ENCODE assay signal across 10 cellular contexts in the genomic region with DNA sequence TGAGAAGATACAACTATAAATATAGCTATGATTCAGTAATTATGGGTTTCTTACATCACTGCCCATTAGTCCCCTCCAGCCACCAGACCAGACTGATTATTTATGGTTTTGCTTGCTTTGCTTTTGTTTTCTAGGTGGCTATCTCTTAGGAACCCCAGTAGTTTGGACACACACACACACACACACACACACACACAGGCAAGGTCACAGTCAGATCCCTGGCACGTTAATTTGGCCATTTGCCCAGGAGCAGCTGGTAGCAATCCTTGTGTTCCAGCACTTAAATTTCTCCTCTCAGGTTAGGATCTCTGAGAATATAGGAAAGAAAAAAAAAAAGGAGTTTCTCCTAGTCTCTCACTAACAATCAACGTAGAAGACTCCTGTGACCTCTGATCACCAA.
DNase-seq lines count a peak whose midpoint lies in the region; ATAC-seq and TF ChIP-seq lines count a peak whose summit lies in the region.
"Had no signal": no experiment of that assay in that cellular context is flagged by ENCODE, and none has a peak within 500 bp of the region (broad histone marks: within the 10 kb centered on the region; RNA-seq: fewer than 3 reads in every experiment).

No MANE protein-coding gene starts in this region.

- no peak overlapping the region for H3K27ac Mint-ChIP-seq in natural killer cell treated with Interleukin-12 subunit alpha and Interleukin-12 subunit beta and Interleukin-15 and Interleukin-18, amount 100 ng/mL, for 72 hours
- H3K27ac Mint-ChIP-seq in glutamatergic neuron (ENCODE audit: unreplicated experiment) = no peak overlapping the region
- no peak overlapping the region for H3K27ac Mint-ChIP-seq in stimulated activated naive CD8-positive, alpha-beta T cell treated with anti-CD3 and anti-CD28 coated beads, Interleukin-15, amount 100 ng/mL, for 72 hours
- H3K27ac Mint-ChIP-seq: activated T-helper 17 cell treated with anti-CD3 and anti-CD28 coated beads, Interleukin-2, amount 50 U/mL, for 72 hours had no signal

- H3K9ac ChIP-seq in adipocyte (ENCODE audit: low read length) = no peak overlapping the region

- no peaks in the 10 kb centered on the region for H3K27me3 ChIP-seq in adipocyte (replicated peaks; ENCODE audit: control insufficient read depth, insufficient read depth, low read length)

- no peak for TF ChIP-seq CTCF in glutamatergic neuron (IDR thresholded peaks at IDR 0.05; ENCODE audit: partially characterized antibody, unreplicated experiment)

- peaks cover 6% of the 10 kb centered on the region for H3K36me3 Mint-ChIP-seq in natural killer cell treated with Interleukin-12 subunit alpha and Interleukin-12 subunit beta and Interleukin-15 and Interleukin-18, amount 100 ng/mL, for 72 hours
- H3K36me3 Mint-ChIP-seq in glutamatergic neuron (ENCODE audit: unreplicated experiment) = peaks cover 9% of the 10 kb centered on the region

- H3K4me1 Mint-ChIP-seq in natural killer cell treated with Interleukin-12 subunit alpha and Interleukin-12 subunit beta and Interleukin-15 and Interleukin-18, amount 100 ng/mL, for 72 hours (ENCODE audit: low read depth in 2 of 2) = peaks cover 4 to 18% of the 10 kb centered on the region in 2 donors
- no peaks in the 10 kb centered on the region for H3K4me1 Mint-ChIP-seq in glutamatergic neuron (ENCODE audit: low read depth, unreplicated experiment)
- peaks cover 13% of the 10 kb centered on the region for H3K4me1 Mint-ChIP-seq in stimulated activated naive CD8-positive, alpha-beta T cell treated with anti-CD3 and anti-CD28 coated beads, Interleukin-15, amount 100 ng/mL, for 72 hours
- H3K4me1 Mint-ChIP-seq: activated T-helper 17 cell treated with anti-CD3 and anti-CD28 coated beads, Interleukin-2, amount 50 U/mL, for 72 hours had no signal

- H3K4me3 Mint-ChIP-seq in natural killer cell treated with Interleukin-12 subunit alpha and Interleukin-12 subunit beta and Interleukin-15 and Interleukin-18, amount 100 ng/mL, for 72 hours = no peak overlapping the region
- H3K4me3 Mint-ChIP-seq in glutamatergic neuron (ENCODE audit: unreplicated experiment) = no peak overlapping the region
- no peak overlapping the region for H3K4me3 Mint-ChIP-seq in stimulated activated naive CD8-positive, alpha-beta T cell treated with anti-CD3 and anti-CD28 coated beads, Interleukin-15, amount 100 ng/mL, for 72 hours
- H3K4me3 Mint-ChIP-seq: activated T-helper 17 cell treated with anti-CD3 and anti-CD28 coated beads, Interleukin-2, amount 50 U/mL, for 72 hours had no signal

- peaks cover 4% of the 10 kb centered on the region for H3K9me3 ChIP-seq in adipocyte (ENCODE audit: control insufficient read depth, low read length)

- no peaks in the 10 kb centered on the region for H3K27me3 Mint-ChIP-seq in natural killer cell treated with Interleukin-12 subunit alpha and Interleukin-12 subunit beta and Interleukin-15 and Interleukin-18, amount 100 ng/mL, for 72 hours
- H3K27me3 Mint-ChIP-seq in glutamatergic neuron (ENCODE audit: unreplicated experiment) = peaks cover 2% of the 10 kb centered on the region
- H3K27me3 Mint-ChIP-seq in stimulated activated naive CD8-positive, alpha-beta T cell treated with anti-CD3 and anti-CD28 coated beads, Interleukin-15, amount 100 ng/mL, for 72 hours = no peaks in the 10 kb centered on the region
- H3K27me3 Mint-ChIP-seq: activated T-helper 17 cell treated with anti-CD3 and anti-CD28 coated beads, Interleukin-2, amount 50 U/mL, for 72 hours had no signal

- no peak for ATAC-seq in HG03354 (IDR thresholded peaks at IDR 0.05; ENCODE audit: poor library complexity, severe bottlenecking, unreplicated experiment)
- ATAC-seq in natural killer cell treated with Interleukin-12 subunit alpha and Interleukin-12 subunit beta and Interleukin-15 and Interleukin-18, amount 100 ng/mL, for 72 hours = no peak
- ATAC-seq in stimulated activated naive CD8-positive, alpha-beta T cell treated with anti-CD3 and anti-CD28 coated beads, Interleukin-15, amount 100 ng/mL, for 72 hours = no peak
- ATAC-seq: activated T-helper 17 cell treated with anti-CD3 and anti-CD28 coated beads, Interleukin-2, amount 50 U/mL, for 72 hours had no signal

- peak; percentile 79 for DNase-seq in DMS 273 (lab: John Stamatoyannopoulos, UW; ENCODE audit: unreplicated experiment)
- DNase-seq in M059J (ENCODE audit: low read depth) = peak; percentile 77
- DNase-seq in adipocyte (ENCODE audit: low read depth) = peak; percentile 9
- DNase-seq in left kidney (ENCODE audit: low read depth, low spot score) = peak; percentile 51
- DNase-seq in natural killer cell treated with Interleukin-12 subunit alpha and Interleukin-12 subunit beta and Interleukin-15 and Interleukin-18, amount 100 ng/mL, for 72 hours (ENCODE audit: low spot score) = no peak
- DNase-seq in glutamatergic neuron = no peak
- no peak for DNase-seq in stimulated activated naive CD8-positive, alpha-beta T cell treated with anti-CD3 and anti-CD28 coated beads, Interleukin-15, amount 100 ng/mL, for 72 hours
- DNase-seq: GF-D8 had no signal

- no peaks in the 10 kb centered on the region for H3K36me3 ChIP-seq in adipocyte (ENCODE audit: control insufficient read depth, insufficient read depth, low read length, severe bottlenecking)

- no peak overlapping the region for H3K4me3 ChIP-seq in adipocyte (ENCODE audit: low read length)

- H3K4me1 ChIP-seq in adipocyte (ENCODE audit: control insufficient read depth, insufficient read depth, low read length) = peaks cover 7% of the 10 kb centered on the region

- peaks cover 5% of the 10 kb centered on the region for H3K9me3 Mint-ChIP-seq in natural killer cell treated with Interleukin-12 subunit alpha and Interleukin-12 subunit beta and Interleukin-15 and Interleukin-18, amount 100 ng/mL, for 72 hours
- peaks cover 5% of the 10 kb centered on the region for H3K9me3 Mint-ChIP-seq in glutamatergic neuron (ENCODE audit: unreplicated experiment)
- peaks cover 6 to 23% of the 10 kb centered on the region in 2 donors for H3K9me3 Mint-ChIP-seq in stimulated activated naive CD8-positive, alpha-beta T cell treated with anti-CD3 and anti-CD28 coated beads, Interleukin-15, amount 100 ng/mL, for 72 hours

Comparison
In these comparisons a context has a peak if more than half of its experiments do, and no peak if none do; other contexts are left out.
1. DNase-seq: peak in DMS 273 (single experiment), M059J (single experiment), adipocyte (single experiment) and left kidney (single experiment); none in natural killer cell treated with Interleukin-12 subunit alpha and Interleukin-12 subunit beta and Interleukin-15 and Interleukin-18, amount 100 ng/mL, for 72 hours (single experiment), glutamatergic neuron (single experiment) and stimulated activated naive CD8-positive, alpha-beta T cell treated with anti-CD3 and anti-CD28 coated beads, Interleukin-15, amount 100 ng/mL, for 72 hours (0 of 2).